ENCODE assay signal across 8 cellular contexts in genomic region chr7:55964261-55964801, GRCh38. TPM values are rescaled to one million over a fixed set of nuclear protein-coding genes. Genes with fewer than 3 reads are reported as not detected.
DNase-seq lines count a peak whose midpoint lies in the region; ATAC-seq, FAIRE-seq and TF ChIP-seq lines count a peak whose summit lies in the region.

TSS of gene NIPSNAP2 (plus strand) at chr7:55964585. CDS start at chr7:55964610, 25 bp downstream.

- H4K20me1 ChIP-seq in KMS-11 (ENCODE audit: insufficient read depth) = no peaks in the 10 kb centered on the region
- peaks cover 14% of the 10 kb centered on the region for H4K20me1 ChIP-seq in SK-N-SH (ENCODE audit: insufficient read depth)

- H3K27me3 Mint-ChIP-seq in activated naive CD8-positive, alpha-beta T cell treated with anti-CD3 and anti-CD28 coated beads, Interleukin-2, amount 50 U/mL, for 24 hours = no peaks in the 10 kb centered on the region
- peaks cover 21% of the 10 kb centered on the region for H3K27me3 Mint-ChIP-seq in progenitor cell of endocrine pancreas

- CTCF ChIA-PET in SK-N-SH (lab: Yijun Ruan, JAX) = interaction anchor here (0.6 to 4.0 kb wide), 55 partner anchors 9 to 1793 kb away, joined by 3 to 50 read pairs (median 4); no protein-coding TSS in a partner anchor

- no peaks in the 10 kb centered on the region for H3K9me3 ChIP-seq in SK-N-SH
- no peaks in the 10 kb centered on the region for H3K9me3 ChIP-seq in heart right ventricle

- H3K27me3 ChIP-seq in KMS-11 (ENCODE audit: insufficient read depth, low read depth) = no peaks in the 10 kb centered on the region
- no peaks in the 10 kb centered on the region for H3K27me3 ChIP-seq in SK-N-SH (ENCODE audit: insufficient read depth)
- H3K27me3 ChIP-seq in heart right ventricle = no peaks in the 10 kb centered on the region

- H3K79me2 ChIP-seq in KMS-11 (ENCODE audit: insufficient read depth, low read depth) = no peaks in the 10 kb centered on the region
- peaks cover 49% of the 10 kb centered on the region for H3K79me2 ChIP-seq in SK-N-SH (ENCODE audit: insufficient read depth)

- TF ChIP-seq EP300 in SK-N-SH (IDR thresholded peaks at IDR 0.05; ENCODE audit: borderline replicate concordance in 1 of 2, low read depth in 1 of 2, low read length in 1 of 2) = no peak; a peak in 1 of 4 replicates

- DNase-seq in GF-D8 (lab: John Stamatoyannopoulos, UW) (peak; percentile 23), SK-N-SH (peak; percentile 99), heart right ventricle (peak in 1 of 2 donors; percentile 70), progenitor cell of endocrine pancreas (ENCODE audit: low spot score, unreplicated experiment) (peak; percentile 59), urothelium cell line (ENCODE audit: low spot score) (peak; percentile 94)
- peak; percentile 68 for DNase-seq in activated naive CD8-positive, alpha-beta T cell treated with anti-CD3 and anti-CD28 coated beads, Interleukin-2, amount 50 U/mL, for 24 hours

- no peaks in the 10 kb centered on the region for H3K36me3 ChIP-seq in KMS-11 (ENCODE audit: insufficient read depth)
- peaks cover 0 to 16% of the 10 kb centered on the region in 2 experiments for H3K36me3 ChIP-seq in SK-N-SH (replicated peaks in 1 of 2; ENCODE audit: control insufficient read depth in 1 of 2, insufficient read depth in 2 of 2, low read length in 1 of 2)
- peaks cover 0 to 27% (median 0%) of the 10 kb centered on the region in 9 donors for H3K36me3 ChIP-seq in heart right ventricle

- H2AFZ ChIP-seq in KMS-11 (ENCODE audit: low read depth) (peak within 1 kb of the TSS; percentile 65), SK-N-SH (ENCODE audit: low read depth) (peak within 1 kb of the TSS; percentile 91)

- no peak for FAIRE-seq in urothelium cell line (lab: Jason Lieb, UNC)

- H3K27ac Mint-ChIP-seq in activated naive CD8-positive, alpha-beta T cell treated with anti-CD3 and anti-CD28 coated beads, Interleukin-2, amount 50 U/mL, for 24 hours = peak within 1 kb of the TSS; percentile 78
- peak within 1 kb of the TSS; percentile 99 for H3K27ac Mint-ChIP-seq in progenitor cell of endocrine pancreas

- peak within 1 kb of the TSS; percentile 86 for H3K4me3 Mint-ChIP-seq in activated naive CD8-positive, alpha-beta T cell treated with anti-CD3 and anti-CD28 coated beads, Interleukin-2, amount 50 U/mL, for 24 hours
- peak within 1 kb of the TSS; percentile 92 for H3K4me3 Mint-ChIP-seq in progenitor cell of endocrine pancreas (ENCODE audit: low read depth)

- H3K4me1 Mint-ChIP-seq in activated naive CD8-positive, alpha-beta T cell treated with anti-CD3 and anti-CD28 coated beads, Interleukin-2, amount 50 U/mL, for 24 hours = peaks cover 28% of the 10 kb centered on the region
- peaks cover 8% of the 10 kb centered on the region for H3K4me1 Mint-ChIP-seq in progenitor cell of endocrine pancreas (ENCODE audit: low read depth)

- H3K36me3 Mint-ChIP-seq in activated naive CD8-positive, alpha-beta T cell treated with anti-CD3 and anti-CD28 coated beads, Interleukin-2, amount 50 U/mL, for 24 hours (ENCODE audit: low read depth) = peaks cover 4% of the 10 kb centered on the region
- H3K36me3 Mint-ChIP-seq in progenitor cell of endocrine pancreas (ENCODE audit: insufficient read depth) = peaks cover 5% of the 10 kb centered on the region

- H3K4me1 ChIP-seq in KMS-11 (ENCODE audit: low read depth, poor library complexity, severe bottlenecking) (peaks cover 10% of the 10 kb centered on the region), SK-N-SH (ENCODE audit: control insufficient read depth in 1 of 2, insufficient read depth in 2 of 2, low read depth in 1 of 2, low read length in 1 of 2) (peaks cover 6% of the 10 kb centered on the region in 2 experiments; a peak in 2 of 4 replicates), heart right ventricle (peaks cover 3 to 50% (median 28%) of the 10 kb centered on the region in 9 donors)

- TF ChIP-seq CTCF in KMS-11 (conservative IDR thresholded peaks at IDR 0.05; ENCODE audit: low read depth, low read length) (peak; percentile 35; the same call in 1 of the 2 replicates), SK-N-SH (IDR thresholded peaks at IDR 0.05) (peak; percentile 42), heart right ventricle (IDR thresholded peaks at IDR 0.05) (peak; percentile 30 to 71 (median 55)), progenitor cell of endocrine pancreas (IDR thresholded peaks at IDR 0.05; ENCODE audit: unreplicated experiment) (peak; percentile 65)

- no peak within 1 kb of the TSS for H3K4me3 ChIP-seq in KMS-11 (IDR thresholded peaks at IDR 0.05; ENCODE audit: insufficient read depth, low read depth, low read length)
- H3K4me3 ChIP-seq in SK-N-SH (ENCODE audit: low read depth in 2 of 2, low read length in 1 of 2) = peak within 1 kb of the TSS; percentile 62 to 91
- H3K4me3 ChIP-seq in heart right ventricle = peak within 1 kb of the TSS; percentile 26 to 80 (median 62)

- peak within 1 kb of the TSS; percentile 65 for H3K4me2 ChIP-seq in KMS-11
- H3K4me2 ChIP-seq in SK-N-SH = peak within 1 kb of the TSS; percentile 93

- under 1% methylated on average over 16 of the region's 70 CpGs for WGBS in SK-N-SH (ENCODE audit: low lambda C conversion rate)
- 1% methylated on average over 41 to 69 of the region's 70 CpGs for WGBS in heart right ventricle, 2 donors

- no peaks in the 10 kb centered on the region for H3K9me2 ChIP-seq in SK-N-SH

- intact Hi-C loops in heart right ventricle (cut with DNase I) = loop anchor here in 6 of 10 donors (1.0 to 10.0 kb wide), 7 partner anchors 77 to 600 kb away; partner anchors contain the start of genes ZNF713 (in 3 of the 6), CCT6A (in 1 of the 6), LANCL2 (in 1 of the 6) and PSPH (in 1 of the 6)

- POLR2A ChIA-PET in SK-N-SH (lab: Yijun Ruan, JAX) = interaction anchor here (0.5 to 1.7 kb wide), 17 partner anchors 9 to 599 kb away, joined by 3 to 8 read pairs (median 4); partner anchors contain the start of genes SUMF2 and ZNF713

- H3F3A ChIP-seq in SK-N-SH (replicated peaks; ENCODE audit: insufficient read depth) = peaks cover 30% of the 10 kb centered on the region

- peak; percentile 81 for ATAC-seq in GM21737 (IDR thresholded peaks at IDR 0.05; ENCODE audit: unreplicated experiment)
- peak; percentile 83 for ATAC-seq in activated naive CD8-positive, alpha-beta T cell treated with anti-CD3 and anti-CD28 coated beads, Interleukin-2, amount 50 U/mL, for 24 hours
- peak in 6 of 8 donors; percentile 17 to 83 (median 42) for ATAC-seq in heart right ventricle

- peak within 1 kb of the TSS; percentile 79 for H3K9ac ChIP-seq in KMS-11
- H3K9ac ChIP-seq in SK-N-SH = peak within 1 kb of the TSS; percentile 95

- peak within 1 kb of the TSS; percentile 35 for H3K27ac ChIP-seq in KMS-11
- peak within 1 kb of the TSS; percentile 78 to 83 for H3K27ac ChIP-seq in SK-N-SH (ENCODE audit: low read depth in 2 of 2, low read length in 1 of 2)
- peak within 1 kb of the TSS; percentile 85 to 99 (median 98) for H3K27ac ChIP-seq in heart right ventricle

- H3K9me3 Mint-ChIP-seq in activated naive CD8-positive, alpha-beta T cell treated with anti-CD3 and anti-CD28 coated beads, Interleukin-2, amount 50 U/mL, for 24 hours = no peaks in the 10 kb centered on the region
- no peaks in the 10 kb centered on the region for H3K9me3 Mint-ChIP-seq in progenitor cell of endocrine pancreas (ENCODE audit: low read depth)

- peak; percentile 55 for TF ChIP-seq RAD21 in SK-N-SH (IDR thresholded peaks at IDR 0.05; ENCODE audit: low read length)

TF ChIP-seq in SK-N-SH, 30 proteins besides CTCF, POLR2A, EP300 and RAD21:
- TF ChIP-seq TAF1 (IDR thresholded peaks at IDR 0.05; ENCODE audit: borderline replicate concordance, low read depth, low read length) (peak; percentile 51; the same call in 1 of the 2 replicates), TEAD4 (IDR thresholded peaks at IDR 0.05; ENCODE audit: borderline replicate concordance, insufficient read depth) (no peak), YY1 (IDR thresholded peaks at IDR 0.05; ENCODE audit: low read depth) (peak; percentile 67; the same call in 1 of the 2 replicates), RCOR1 (IDR thresholded peaks at IDR 0.05; ENCODE audit: low read length) (no peak), RXRA (IDR thresholded peaks at IDR 0.05; ENCODE audit: borderline replicate concordance, low read depth) (no peak), MXI1 (IDR thresholded peaks at IDR 0.05; ENCODE audit: low read depth, low read length) (peak; percentile 18; the same call in 1 of the 2 replicates), NRF1 (IDR thresholded peaks at IDR 0.05; ENCODE audit: low read depth, low read length) (0 out of 2 replicates have a peak, but pooled peaks have one; percentile 25), GATA2 (CRISPR knock-in tag; IDR thresholded peaks at IDR 0.05) (no peak), POLR2AphosphoS5 (IDR thresholded peaks at IDR 0.05; ENCODE audit: low read depth, low read length) (peak; percentile 48; the same call in 1 of the 2 replicates), SMC3 (IDR thresholded peaks at IDR 0.05; ENCODE audit: low read depth, low read length) (peak; percentile 82)
- TF ChIP-seq, protein P1, sequence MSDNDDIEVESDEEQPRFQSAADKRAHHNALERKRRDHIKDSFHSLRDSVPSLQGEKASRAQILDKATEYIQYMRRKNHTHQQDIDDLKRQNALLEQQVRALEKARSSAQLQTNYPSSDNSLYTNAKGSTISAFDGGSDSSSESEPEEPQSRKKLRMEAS (IDR thresholded peaks at IDR 0.05; ENCODE audit: low read depth) = peak; percentile 87

RNA-seq across cellular contexts. Expression of gene NIPSNAP2, which starts in this region (rescaled TPM):
- polyA plus RNA-seq in SK-N-SH (2012; rRNA removed) (57.5 and 64.7 TPM in 2 replicates), heart right ventricle (100 to 1,000 TPM in 1 of 2 donors, 10 to 100 TPM in 1; 93.8 to 124 TPM)
- polyA plus RNA-seq in SK-N-SH (2012; cell fraction: cytosol; rRNA removed) = 72.8 and 90.7 TPM in 2 replicates
- polyA plus RNA-seq in SK-N-SH (2012; cell fraction: nucleus; rRNA removed) = 22.1 and 41.7 TPM in 2 replicates
- total RNA-seq in heart right ventricle (100 to 1,000 TPM; 221 to 455 (median 348) TPM), progenitor cell of endocrine pancreas (50.3 and 56.3 TPM in 2 replicates)

Comparison
In these comparisons a context has a peak if more than half of its experiments do, and no peak if none do; other contexts are left out.
1. H3K27ac ChIP-seq: peak in every context shown above with its lines; median percentile 98 in heart right ventricle; 80 in SK-N-SH; 35 in KMS-11.